In genomic region chr19:51652266-51652665, GRCh38 we compare ENCODE assay signal across 34 cellular contexts. TPM values are rescaled to one million over a fixed set of nuclear protein-coding genes. Genes with fewer than 3 reads are reported as not detected.
"Had no signal": no experiment of that assay in that cellular context is flagged by ENCODE, and none has a peak within 500 bp of the region (broad histone marks: within the 10 kb centered on the region; RNA-seq: fewer than 3 reads in every experiment).

No MANE protein-coding gene starts in this region.

- H3K27me3 ChIP-seq: adrenal gland, ascending aorta, brain microvascular endothelial cell, right atrium auricular region, uterus had no signal

- DNase-seq: activated CD4-positive, alpha-beta T cell treated with anti-CD3 and anti-CD28 coated beads for 36 hours; activated CD4-positive, alpha-beta T cell treated with anti-CD3 and anti-CD28 coated beads, Interleukin-2, amount 50 U/mL, for 4 hours; activated CD8-positive, alpha-beta memory T cell treated with anti-CD3 and anti-CD28 coated beads for 24 hours; activated CD8-positive, alpha-beta memory T cell treated with anti-CD3 and anti-CD28 coated beads, Interleukin-2, amount 50 U/mL, for 4 hours; activated naive CD4-positive, alpha-beta T cell; activated T-cell treated with anti-CD3 and anti-CD28 coated beads, Interleukin-2, amount 50 U/mL, for 24 hours; brain microvascular endothelial cell; central memory CD4-positive, alpha-beta T cell; dermis blood vessel endothelial cell; effector CD8-positive, alpha-beta T cell; erythroblast; foreskin fibroblast; heart right ventricle; islet precursor cell; left cardiac atrium; natural killer cell; psoas muscle; stimulated activated CD4-positive, alpha-beta T cell treated with anti-CD3 and anti-CD28 coated beads, Interleukin-12 subunit alpha, Interleukin-12 subunit beta, amount 100 ng/mL, for 4 hours; stimulated activated CD4-positive, alpha-beta T cell treated with anti-CD3 and anti-CD28 coated beads, Interleukin-4, amount 100 ng/mL, for 4 hours; stomach; uterus; WERI-Rb-1 had no signal

- H3K9me3 Mint-ChIP-seq: activated T-helper 2 cell treated with anti-CD3 and anti-CD28 coated beads, Interferon-gamma antibody, Interleukin-2, Interleukin-4, amounts not matched to agents 10 μg/mL and 5 μg/mL and 100 μg/mL, durations not matched to agents 14 hours and 24 hours and 36 hours; natural killer cell; T-helper 2 cell treated with Interferon-gamma antibody and Interleukin-4, amounts not matched to agents 5 μg/mL and 100 μg/mL, for 36 hours had no signal

- H3K27ac ChIP-seq: adrenal gland, ascending aorta, brain microvascular endothelial cell, psoas muscle, right atrium auricular region, suprapubic skin, tibial nerve, uterus, WERI-Rb-1 had no signal

- H3K4me3 Mint-ChIP-seq: activated CD4-positive, alpha-beta T cell treated with anti-CD3 and anti-CD28 coated beads for 36 hours; activated naive CD8-positive, alpha-beta T cell; activated T-cell treated with anti-CD3 and anti-CD28 coated beads, Interleukin-2, amount 50 U/mL, for 24 hours; mesothelial cell of epicardium; natural killer cell; T-helper 2 cell treated with Interferon-gamma antibody and Interleukin-4, amounts not matched to agents 5 μg/mL and 100 μg/mL, for 36 hours had no signal

- H3K36me3 Mint-ChIP-seq: activated naive CD8-positive, alpha-beta T cell; mesothelial cell of epicardium; natural killer cell had no signal

- H3K4me3 ChIP-seq: adrenal gland, ascending aorta, heart right ventricle, psoas muscle, right atrium auricular region, stomach, suprapubic skin, tibial nerve, uterus had no signal

- H3K4me1 ChIP-seq: psoas muscle, uterus had no signal

- ATAC-seq: activated CD4-positive, alpha-beta T cell treated with anti-CD3 and anti-CD28 coated beads for 36 hours; psoas muscle had no signal

- H3K9me3 ChIP-seq: adrenal gland, ascending aorta, heart right ventricle, psoas muscle, right atrium auricular region, stomach, suprapubic skin, tibial nerve, uterus had no signal

- H3K36me3 ChIP-seq: adrenal gland, ascending aorta, brain microvascular endothelial cell, heart right ventricle, right atrium auricular region, stomach, suprapubic skin, tibial nerve, uterus, WERI-Rb-1 had no signal

- H3K27ac Mint-ChIP-seq: activated CD4-positive, alpha-beta T cell treated with anti-CD3 and anti-CD28 coated beads for 36 hours; activated naive CD8-positive, alpha-beta T cell; activated T-cell treated with anti-CD3 and anti-CD28 coated beads, Interleukin-2, amount 50 U/mL, for 24 hours; activated T-helper 2 cell treated with anti-CD3 and anti-CD28 coated beads, Interferon-gamma antibody, Interleukin-2, Interleukin-4, amounts not matched to agents 10 μg/mL and 5 μg/mL and 100 μg/mL, durations not matched to agents 14 hours and 24 hours and 36 hours; mesothelial cell of epicardium; natural killer cell; T-helper 2 cell treated with Interferon-gamma antibody and Interleukin-4, amounts not matched to agents 5 μg/mL and 100 μg/mL, for 36 hours had no signal

RNA-seq across cellular contexts. Expression of gene SIGLEC14, which starts 5.6 kb away (rescaled TPM):
- total RNA-seq: activated CD4-positive, alpha-beta T cell treated with anti-CD3 and anti-CD28 coated beads for 36 hours; activated T-helper 2 cell treated with anti-CD3 and anti-CD28 coated beads, Interferon-gamma antibody, Interleukin-2, Interleukin-4, amounts not matched to agents 10 μg/mL and 5 μg/mL and 100 μg/mL, durations not matched to agents 14 hours and 24 hours and 36 hours; dermis blood vessel endothelial cell; fibroblast of lung; lung microvascular endothelial cell; mesothelial cell of epicardium; osteocyte had no signal

RNA-seq across cellular contexts. Expression of gene SIGLEC5, which starts 22.1 kb away (rescaled TPM):
- total RNA-seq: activated CD4-positive, alpha-beta T cell treated with anti-CD3 and anti-CD28 coated beads for 36 hours; activated T-helper 2 cell treated with anti-CD3 and anti-CD28 coated beads, Interferon-gamma antibody, Interleukin-2, Interleukin-4, amounts not matched to agents 10 μg/mL and 5 μg/mL and 100 μg/mL, durations not matched to agents 14 hours and 24 hours and 36 hours; ascending aorta; dermis blood vessel endothelial cell; fibroblast of lung; lung microvascular endothelial cell; mesothelial cell of epicardium; osteocyte had no signal
